Comparison of ENCODE assay signal across 1 cellular context in the genomic region with DNA sequence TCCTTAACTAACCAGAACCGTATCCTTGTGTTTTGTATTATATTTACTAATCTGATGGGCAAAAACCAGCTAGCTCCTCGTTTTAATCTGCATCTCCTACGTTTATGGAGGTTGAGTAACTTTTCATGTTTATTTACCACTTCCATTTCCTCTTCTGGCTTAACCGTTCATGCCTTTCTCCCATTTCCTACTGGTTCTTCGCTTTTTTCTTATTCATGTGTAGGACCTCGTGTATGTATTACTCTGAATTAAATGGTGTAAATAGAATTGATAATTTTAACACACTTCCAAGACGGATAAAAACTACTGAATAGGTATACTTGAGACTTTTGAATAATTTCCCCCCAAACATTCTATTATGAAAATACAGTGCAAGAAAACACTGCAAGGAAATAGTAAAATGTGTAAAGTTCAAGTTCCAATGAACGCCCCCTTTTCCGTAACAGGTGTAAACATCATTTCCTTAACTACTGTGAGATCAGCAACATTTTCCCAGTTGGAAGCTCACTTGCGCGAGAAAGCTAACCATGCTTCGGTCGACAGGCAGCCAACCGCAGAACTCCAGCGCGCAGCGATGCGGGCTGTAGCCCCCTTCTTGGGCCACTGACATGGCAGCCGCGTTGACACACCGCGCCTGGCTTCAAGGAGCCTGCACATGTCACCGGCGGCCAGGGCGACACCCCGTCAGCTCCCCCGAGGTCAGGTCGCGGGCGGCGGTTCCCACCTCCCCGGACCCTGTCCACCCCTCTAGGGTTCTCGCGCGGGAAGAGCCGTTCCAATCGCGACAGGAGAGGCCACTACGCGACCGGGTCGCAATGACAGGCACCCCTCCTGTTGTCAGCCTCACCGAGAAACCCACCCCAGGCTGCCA.
TF ChIP-seq lines count a peak whose summit lies in the region.

No MANE protein-coding gene starts in this region.

TF ChIP-seq in K562, 482 proteins besides CTCF, POLR2A, EP300 and RAD21 (continued from another document):
- TF ChIP-seq, protein P1, sequence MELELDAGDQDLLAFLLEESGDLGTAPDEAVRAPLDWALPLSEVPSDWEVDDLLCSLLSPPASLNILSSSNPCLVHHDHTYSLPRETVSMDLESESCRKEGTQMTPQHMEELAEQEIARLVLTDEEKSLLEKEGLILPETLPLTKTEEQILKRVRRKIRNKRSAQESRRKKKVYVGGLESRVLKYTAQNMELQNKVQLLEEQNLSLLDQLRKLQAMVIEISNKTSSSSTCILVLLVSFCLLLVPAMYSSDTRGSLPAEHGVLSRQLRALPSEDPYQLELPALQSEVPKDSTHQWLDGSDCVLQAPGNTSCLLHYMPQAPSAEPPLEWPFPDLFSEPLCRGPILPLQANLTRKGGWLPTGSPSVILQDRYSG (tag; conservative IDR thresholded peaks at IDR 0.05; ENCODE audit: low read depth), result no peak
- TF ChIP-seq CSDE1 (IDR thresholded peaks at IDR 0.05), result 0 out of 4 replicates have a peak, but pooled peaks of 1 of the 2 experiments have one; percentile 45
- TF ChIP-seq BRD4 (IDR thresholded peaks at IDR 0.05), result peak; percentile 35; the same call in 1 of the 2 replicates
- no peak; the same call in 1 of the 2 replicates for TF ChIP-seq ZFX (CRISPR knock-in tag; IDR thresholded peaks at IDR 0.05)
- no peak for TF ChIP-seq POLR2G (IDR thresholded peaks at IDR 0.05; ENCODE audit: low read depth, low read length)
- TF ChIP-seq, protein P2, sequence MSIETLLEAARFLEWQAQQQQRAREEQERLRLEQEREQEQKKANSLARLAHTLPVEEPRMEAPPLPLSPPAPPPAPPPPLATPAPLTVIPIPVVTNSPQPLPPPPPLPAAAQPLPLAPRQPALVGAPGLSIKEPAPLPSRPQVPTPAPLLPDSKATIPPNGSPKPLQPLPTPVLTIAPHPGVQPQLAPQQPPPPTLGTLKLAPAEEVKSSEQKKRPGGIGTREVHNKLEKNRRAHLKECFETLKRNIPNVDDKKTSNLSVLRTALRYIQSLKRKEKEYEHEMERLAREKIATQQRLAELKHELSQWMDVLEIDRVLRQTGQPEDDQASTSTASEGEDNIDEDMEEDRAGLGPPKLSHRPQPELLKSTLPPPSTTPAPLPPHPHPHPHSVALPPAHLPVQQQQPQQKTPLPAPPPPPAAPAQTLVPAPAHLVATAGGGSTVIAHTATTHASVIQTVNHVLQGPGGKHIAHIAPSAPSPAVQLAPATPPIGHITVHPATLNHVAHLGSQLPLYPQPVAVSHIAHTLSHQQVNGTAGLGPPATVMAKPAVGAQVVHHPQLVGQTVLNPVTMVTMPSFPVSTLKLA (conservative IDR thresholded peaks at IDR 0.05), result peak; percentile 76 to 87
- no peak for TF ChIP-seq NR4A1 (CRISPR knock-in tag; IDR thresholded peaks at IDR 0.05)
- 0 out of 2 replicates have a peak, but pooled peaks have one; percentile 39 for TF ChIP-seq NR4A1 (tag; IDR thresholded peaks at IDR 0.05)
- no peak for TF ChIP-seq XRCC3 (IDR thresholded peaks at IDR 0.05)
- TF ChIP-seq, protein P3, sequence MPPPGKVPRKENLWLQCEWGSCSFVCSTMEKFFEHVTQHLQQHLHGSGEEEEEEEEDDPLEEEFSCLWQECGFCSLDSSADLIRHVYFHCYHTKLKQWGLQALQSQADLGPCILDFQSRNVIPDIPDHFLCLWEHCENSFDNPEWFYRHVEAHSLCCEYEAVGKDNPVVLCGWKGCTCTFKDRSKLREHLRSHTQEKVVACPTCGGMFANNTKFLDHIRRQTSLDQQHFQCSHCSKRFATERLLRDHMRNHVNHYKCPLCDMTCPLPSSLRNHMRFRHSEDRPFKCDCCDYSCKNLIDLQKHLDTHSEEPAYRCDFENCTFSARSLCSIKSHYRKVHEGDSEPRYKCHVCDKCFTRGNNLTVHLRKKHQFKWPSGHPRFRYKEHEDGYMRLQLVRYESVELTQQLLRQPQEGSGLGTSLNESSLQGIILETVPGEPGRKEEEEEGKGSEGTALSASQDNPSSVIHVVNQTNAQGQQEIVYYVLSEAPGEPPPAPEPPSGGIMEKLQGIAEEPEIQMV (tag; conservative IDR thresholded peaks at IDR 0.05; ENCODE audit: low read depth), result no peak
- TF ChIP-seq, protein P4, sequence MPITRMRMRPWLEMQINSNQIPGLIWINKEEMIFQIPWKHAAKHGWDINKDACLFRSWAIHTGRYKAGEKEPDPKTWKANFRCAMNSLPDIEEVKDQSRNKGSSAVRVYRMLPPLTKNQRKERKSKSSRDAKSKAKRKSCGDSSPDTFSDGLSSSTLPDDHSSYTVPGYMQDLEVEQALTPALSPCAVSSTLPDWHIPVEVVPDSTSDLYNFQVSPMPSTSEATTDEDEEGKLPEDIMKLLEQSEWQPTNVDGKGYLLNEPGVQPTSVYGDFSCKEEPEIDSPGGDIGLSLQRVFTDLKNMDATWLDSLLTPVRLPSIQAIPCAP (CRISPR knock-in tag; IDR thresholded peaks at IDR 0.05; ENCODE audit: borderline replicate concordance), result 0 out of 2 replicates have a peak, but pooled peaks have one; percentile 23
- TF ChIP-seq, protein P5, sequence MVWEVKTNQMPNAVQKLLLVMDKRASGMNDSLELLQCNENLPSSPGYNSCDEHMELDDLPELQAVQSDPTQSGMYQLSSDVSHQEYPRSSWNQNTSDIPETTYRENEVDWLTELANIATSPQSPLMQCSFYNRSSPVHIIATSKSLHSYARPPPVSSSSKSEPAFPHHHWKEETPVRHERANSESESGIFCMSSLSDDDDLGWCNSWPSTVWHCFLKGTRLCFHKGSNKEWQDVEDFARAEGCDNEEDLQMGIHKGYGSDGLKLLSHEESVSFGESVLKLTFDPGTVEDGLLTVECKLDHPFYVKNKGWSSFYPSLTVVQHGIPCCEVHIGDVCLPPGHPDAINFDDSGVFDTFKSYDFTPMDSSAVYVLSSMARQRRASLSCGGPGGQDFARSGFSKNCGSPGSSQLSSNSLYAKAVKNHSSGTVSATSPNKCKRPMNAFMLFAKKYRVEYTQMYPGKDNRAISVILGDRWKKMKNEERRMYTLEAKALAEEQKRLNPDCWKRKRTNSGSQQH (CRISPR knock-in tag; IDR thresholded peaks at IDR 0.05), result no peak
- TF ChIP-seq, protein P6, sequence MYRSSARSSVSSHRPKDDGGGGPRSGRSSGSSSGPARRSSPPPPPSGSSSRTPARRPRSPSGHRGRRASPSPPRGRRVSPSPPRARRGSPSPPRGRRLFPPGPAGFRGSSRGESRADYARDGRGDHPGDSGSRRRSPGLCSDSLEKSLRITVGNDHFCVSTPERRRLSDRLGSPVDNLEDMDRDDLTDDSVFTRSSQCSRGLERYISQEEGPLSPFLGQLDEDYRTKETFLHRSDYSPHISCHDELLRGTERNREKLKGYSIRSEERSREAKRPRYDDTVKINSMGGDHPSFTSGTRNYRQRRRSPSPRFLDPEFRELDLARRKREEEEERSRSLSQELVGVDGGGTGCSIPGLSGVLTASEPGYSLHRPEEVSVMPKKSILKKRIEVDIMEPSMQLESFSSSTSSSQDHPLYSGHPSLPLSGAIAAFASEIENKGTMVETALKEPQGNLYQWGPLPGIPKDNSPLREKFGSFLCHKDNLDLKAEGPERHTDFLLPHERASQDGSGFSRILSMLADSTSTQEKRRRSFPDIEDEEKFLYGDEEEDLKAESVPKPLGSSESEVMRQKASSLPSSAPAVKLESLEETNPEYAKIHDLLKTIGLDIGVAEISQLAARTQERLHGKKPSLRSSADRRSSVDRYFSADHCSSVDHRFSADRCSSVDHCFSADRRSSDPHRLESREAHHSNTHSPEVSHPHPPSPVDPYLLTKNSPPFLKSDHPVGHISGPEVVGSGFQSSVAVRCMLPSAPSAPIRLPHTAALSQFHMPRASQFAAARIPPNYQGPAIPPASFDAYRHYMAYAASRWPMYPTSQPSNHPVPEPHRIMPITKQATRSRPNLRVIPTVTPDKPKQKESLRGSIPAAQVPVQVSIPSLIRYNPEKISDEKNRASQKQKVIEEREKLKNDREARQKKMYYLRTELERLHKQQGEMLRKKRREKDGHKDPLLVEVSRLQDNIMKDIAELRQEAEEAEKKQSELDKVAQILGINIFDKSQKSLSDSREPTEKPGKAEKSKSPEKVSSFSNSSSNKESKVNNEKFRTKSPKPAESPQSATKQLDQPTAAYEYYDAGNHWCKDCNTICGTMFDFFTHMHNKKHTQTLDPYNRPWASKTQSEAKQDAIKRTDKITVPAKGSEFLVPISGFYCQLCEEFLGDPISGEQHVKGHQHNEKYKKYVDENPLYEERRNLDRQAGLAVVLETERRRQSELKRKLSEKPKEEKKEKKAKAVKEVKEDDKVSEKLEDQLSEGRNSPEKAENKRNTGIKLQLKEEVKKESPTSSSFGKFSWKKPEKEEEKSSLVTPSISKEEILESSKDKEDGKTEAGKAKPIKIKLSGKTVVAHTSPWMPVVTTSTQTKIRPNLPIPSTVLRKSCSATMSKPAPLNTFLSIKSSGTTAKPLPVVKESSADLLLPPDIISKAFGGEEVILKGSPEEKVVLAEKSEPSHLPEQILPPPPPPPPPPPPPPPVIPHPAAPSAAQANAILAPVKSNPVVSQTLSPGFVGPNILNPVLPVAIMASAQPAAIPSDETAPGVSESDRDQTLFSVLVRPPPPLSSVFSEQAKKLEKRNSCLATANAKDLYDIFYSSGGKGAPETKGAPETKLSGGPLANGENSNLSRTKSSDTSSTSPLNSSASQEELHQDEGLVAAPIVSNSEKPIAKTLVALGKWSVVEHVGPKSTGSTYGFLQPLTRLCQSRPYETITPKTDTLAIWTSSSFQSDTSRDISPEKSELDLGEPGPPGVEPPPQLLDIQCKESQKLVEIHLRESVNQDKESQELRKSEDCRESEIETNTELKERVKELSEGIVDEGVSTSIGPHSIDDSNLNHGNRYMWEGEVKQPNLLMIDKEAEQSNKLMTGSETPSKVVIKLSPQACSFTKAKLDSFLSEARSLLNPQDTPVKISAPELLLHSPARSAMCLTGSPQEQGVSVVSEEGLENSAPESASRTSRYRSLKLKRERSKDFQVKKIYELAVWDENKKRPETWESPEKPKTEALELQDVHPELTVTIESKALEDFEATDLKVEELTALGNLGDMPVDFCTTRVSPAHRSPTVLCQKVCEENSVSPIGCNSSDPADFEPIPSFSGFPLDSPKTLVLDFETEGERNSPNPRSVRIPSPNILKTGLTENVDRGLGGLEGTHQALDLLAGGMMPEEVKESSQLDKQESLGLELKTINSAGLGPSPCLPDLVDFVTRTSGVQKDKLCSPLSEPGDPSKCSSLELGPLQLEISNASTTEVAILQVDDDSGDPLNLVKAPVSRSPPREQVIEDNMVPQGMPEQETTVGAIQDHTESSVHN (IDR thresholded peaks at IDR 0.05; ENCODE audit: borderline replicate concordance in 1 of 2, low read depth in 1 of 2), result no peak
- no peak for TF ChIP-seq ZNF12 (CRISPR knock-in tag; IDR thresholded peaks at IDR 0.05)
- TF ChIP-seq FOXJ2 (tag; IDR thresholded peaks at IDR 0.05), result no peak
- TF ChIP-seq ESRRA (IDR thresholded peaks at IDR 0.05; ENCODE audit: borderline replicate concordance, low read depth), result no peak
- no peak for TF ChIP-seq MAFF (IDR thresholded peaks at IDR 0.05; ENCODE audit: low read length)
- TF ChIP-seq PHF21A (IDR thresholded peaks at IDR 0.05; ENCODE audit: borderline replicate concordance, low read depth), result no peak
- TF ChIP-seq SMARCC2 (IDR thresholded peaks at IDR 0.05; ENCODE audit: low read depth), result peak; percentile 43; the same call in 1 of the 2 replicates
- TF ChIP-seq, protein P7, sequence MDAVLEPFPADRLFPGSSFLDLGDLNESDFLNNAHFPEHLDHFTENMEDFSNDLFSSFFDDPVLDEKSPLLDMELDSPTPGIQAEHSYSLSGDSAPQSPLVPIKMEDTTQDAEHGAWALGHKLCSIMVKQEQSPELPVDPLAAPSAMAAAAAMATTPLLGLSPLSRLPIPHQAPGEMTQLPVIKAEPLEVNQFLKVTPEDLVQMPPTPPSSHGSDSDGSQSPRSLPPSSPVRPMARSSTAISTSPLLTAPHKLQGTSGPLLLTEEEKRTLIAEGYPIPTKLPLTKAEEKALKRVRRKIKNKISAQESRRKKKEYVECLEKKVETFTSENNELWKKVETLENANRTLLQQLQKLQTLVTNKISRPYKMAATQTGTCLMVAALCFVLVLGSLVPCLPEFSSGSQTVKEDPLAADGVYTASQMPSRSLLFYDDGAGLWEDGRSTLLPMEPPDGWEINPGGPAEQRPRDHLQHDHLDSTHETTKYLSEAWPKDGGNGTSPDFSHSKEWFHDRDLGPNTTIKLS (IDR thresholded peaks at IDR 0.05; ENCODE audit: borderline replicate concordance, low read depth), result no peak
- TF ChIP-seq GATAD2B (IDR thresholded peaks at IDR 0.05; ENCODE audit: borderline replicate concordance), result no peak
- TF ChIP-seq NFIX (CRISPR knock-in tag; IDR thresholded peaks at IDR 0.05; ENCODE audit: low read depth), result no peak
- TF ChIP-seq ZBED1 (IDR thresholded peaks at IDR 0.05), result peak; percentile 98
- peak; percentile 80 for TF ChIP-seq EP400 (IDR thresholded peaks at IDR 0.05)
- no peak for TF ChIP-seq ETV5 (CRISPR knock-in tag; IDR thresholded peaks at IDR 0.05; ENCODE audit: low read depth)
- TF ChIP-seq, protein P8, sequence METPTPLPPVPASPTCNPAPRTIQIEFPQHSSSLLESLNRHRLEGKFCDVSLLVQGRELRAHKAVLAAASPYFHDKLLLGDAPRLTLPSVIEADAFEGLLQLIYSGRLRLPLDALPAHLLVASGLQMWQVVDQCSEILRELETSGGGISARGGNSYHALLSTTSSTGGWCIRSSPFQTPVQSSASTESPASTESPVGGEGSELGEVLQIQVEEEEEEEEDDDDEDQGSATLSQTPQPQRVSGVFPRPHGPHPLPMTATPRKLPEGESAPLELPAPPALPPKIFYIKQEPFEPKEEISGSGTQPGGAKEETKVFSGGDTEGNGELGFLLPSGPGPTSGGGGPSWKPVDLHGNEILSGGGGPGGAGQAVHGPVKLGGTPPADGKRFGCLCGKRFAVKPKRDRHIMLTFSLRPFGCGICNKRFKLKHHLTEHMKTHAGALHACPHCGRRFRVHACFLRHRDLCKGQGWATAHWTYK (CRISPR knock-in tag; IDR thresholded peaks at IDR 0.05), result peak; percentile 40; the same call in 1 of the 2 replicates
- no peak for TF ChIP-seq ZNF780A (CRISPR knock-in tag; IDR thresholded peaks at IDR 0.05)
- TF ChIP-seq RHOXF2B (CRISPR knock-in tag; conservative IDR thresholded peaks at IDR 0.05), result no peak
- TF ChIP-seq ATF7 (IDR thresholded peaks at IDR 0.05), result no peak
